ENCODE assay signal across 22 cellular contexts in genomic region chr18:74226156-74226555, GRCh38.
"Had no signal": no experiment of that assay in that cellular context is flagged by ENCODE, and none has a peak within 500 bp of the region (broad histone marks: within the 10 kb centered on the region; RNA-seq: fewer than 3 reads in every experiment).

No MANE protein-coding gene starts in this region.

- H3K27me3 ChIP-seq: ascending aorta, brain microvascular endothelial cell, gastroesophageal sphincter, left lung, ovary, right atrium auricular region, testis, transverse colon had no signal

- H3K4me1 Mint-ChIP-seq: activated naive CD8-positive, alpha-beta T cell treated with anti-CD3 and anti-CD28 coated beads, Interleukin-2, amount 10 ng/mL, durations not matched to agents 7 days and 5 days had no signal

- H3K4me3 Mint-ChIP-seq: activated naive CD4-positive, alpha-beta T cell treated with anti-CD3 and anti-CD28 coated beads for 36 hours; activated naive CD8-positive, alpha-beta T cell treated with anti-CD3 and anti-CD28 coated beads, Interleukin-2, amount 10 ng/mL, durations not matched to agents 7 days and 5 days; naive thymus-derived CD4-positive, alpha-beta T cell had no signal

- H3K9me3 ChIP-seq: ascending aorta, gastroesophageal sphincter, left lung, ovary, psoas muscle, right atrium auricular region, testis, transverse colon had no signal

- ATAC-seq: gastroesophageal sphincter; left lung; naive thymus-derived CD4-positive, alpha-beta T cell; psoas muscle had no signal

- H3K4me3 ChIP-seq: ascending aorta, gastroesophageal sphincter, left lung, ovary, psoas muscle, right atrium auricular region, testis, transverse colon had no signal

- H3K27ac ChIP-seq: ascending aorta, brain microvascular endothelial cell, gastroesophageal sphincter, left lung, ovary, psoas muscle, right atrium auricular region, testis, transverse colon, VCaP had no signal

- H3K27me3 Mint-ChIP-seq: activated naive CD8-positive, alpha-beta T cell treated with anti-CD3 and anti-CD28 coated beads, Interleukin-2, amount 10 ng/mL, durations not matched to agents 7 days and 5 days had no signal

- H3K36me3 Mint-ChIP-seq: activated naive CD8-positive, alpha-beta T cell treated with anti-CD3 and anti-CD28 coated beads, Interleukin-2, amount 10 ng/mL, durations not matched to agents 7 days and 5 days; naive thymus-derived CD4-positive, alpha-beta T cell had no signal

- H3K9me3 Mint-ChIP-seq: activated naive CD4-positive, alpha-beta T cell treated with anti-CD3 and anti-CD28 coated beads for 36 hours; activated naive CD8-positive, alpha-beta T cell treated with anti-CD3 and anti-CD28 coated beads, Interleukin-2, amount 10 ng/mL, durations not matched to agents 7 days and 5 days; naive thymus-derived CD4-positive, alpha-beta T cell had no signal

- H3K27ac Mint-ChIP-seq: activated naive CD4-positive, alpha-beta T cell treated with anti-CD3 and anti-CD28 coated beads for 36 hours; activated naive CD8-positive, alpha-beta T cell treated with anti-CD3 and anti-CD28 coated beads, Interleukin-2, amount 10 ng/mL, durations not matched to agents 7 days and 5 days; naive thymus-derived CD4-positive, alpha-beta T cell had no signal

- DNase-seq: activated CD4-positive, alpha-beta T cell treated with anti-CD3 and anti-CD28 coated beads for 48 hours; activated CD4-positive, alpha-beta T cell treated with anti-CD3 and anti-CD28 coated beads, Interleukin-2, amount 50 U/mL, for 48 hours; activated CD8-positive, alpha-beta memory T cell treated with anti-CD3 and anti-CD28 coated beads for 24 hours; activated effector memory CD4-positive, alpha-beta T cell treated with anti-CD3 and anti-CD28 coated beads, Interleukin-2, amount 50 U/mL, for 16 hours; activated naive CD4-positive, alpha-beta T cell treated with anti-CD3 and anti-CD28 coated beads for 36 hours; activated naive CD8-positive, alpha-beta T cell treated with anti-CD3 and anti-CD28 coated beads, Interleukin-2, amount 10 ng/mL, durations not matched to agents 7 days and 5 days; brain microvascular endothelial cell; cortex of kidney; hippocampal formation; left lung; naive thymus-derived CD4-positive, alpha-beta T cell; ovary; psoas muscle; stimulated activated CD4-positive, alpha-beta T cell treated with anti-CD3 and anti-CD28 coated beads, Interleukin-2, amount 100 ng/mL, for 48 hours; stimulated activated naive CD4-positive, alpha-beta T cell treated with Interleukin-2 at 50 U/mL for 16 hours; T-helper 9 cell; testis; transverse colon had no signal

- H3K36me3 ChIP-seq: ascending aorta, brain microvascular endothelial cell, gastroesophageal sphincter, left lung, ovary, right atrium auricular region, transverse colon had no signal

- H3K4me1 ChIP-seq: ascending aorta, gastroesophageal sphincter, left lung, psoas muscle, right atrium auricular region, transverse colon had no signal
